In the genomic region with DNA sequence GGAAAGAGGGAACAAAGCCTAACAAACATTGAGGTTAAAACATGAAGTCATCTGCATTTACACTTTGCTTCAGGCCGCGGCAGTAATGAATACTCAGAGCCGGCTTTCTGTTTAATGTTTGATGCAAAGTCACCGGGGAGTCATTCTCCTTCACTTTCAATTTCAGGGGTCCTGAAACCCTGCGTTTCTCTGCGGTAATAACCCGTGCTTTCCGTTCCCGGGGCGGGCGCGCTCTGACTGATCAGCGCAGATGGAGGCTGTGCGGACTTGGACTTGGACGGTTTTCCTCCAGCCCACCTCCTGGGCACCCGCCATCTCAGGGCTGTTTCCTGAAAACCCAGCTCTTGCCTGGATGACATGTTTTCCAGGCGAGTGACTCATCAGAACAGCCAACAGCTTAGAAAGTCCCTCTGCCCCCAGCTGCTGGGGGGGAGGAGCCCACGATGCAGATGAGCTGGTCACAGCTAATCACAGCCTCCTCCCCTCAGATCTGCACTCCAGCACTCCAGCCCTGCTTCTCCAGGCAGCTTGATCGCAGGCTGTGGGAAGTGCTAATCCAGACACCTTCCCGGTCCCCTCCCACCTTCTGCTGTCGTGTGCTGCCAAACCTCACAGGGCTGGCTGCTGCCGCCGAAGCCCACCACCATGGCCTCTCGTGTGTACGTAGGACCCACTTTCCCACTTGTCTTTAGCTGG, we compare ENCODE assay signal across 1 cellular context.
TF ChIP-seq lines count a peak whose summit lies in the region.

No MANE protein-coding gene starts in this region.

TF ChIP-seq in K562, 482 proteins besides CTCF, POLR2A, EP300 and RAD21 (continued from another document and continues in another):
- TF ChIP-seq, protein P1, sequence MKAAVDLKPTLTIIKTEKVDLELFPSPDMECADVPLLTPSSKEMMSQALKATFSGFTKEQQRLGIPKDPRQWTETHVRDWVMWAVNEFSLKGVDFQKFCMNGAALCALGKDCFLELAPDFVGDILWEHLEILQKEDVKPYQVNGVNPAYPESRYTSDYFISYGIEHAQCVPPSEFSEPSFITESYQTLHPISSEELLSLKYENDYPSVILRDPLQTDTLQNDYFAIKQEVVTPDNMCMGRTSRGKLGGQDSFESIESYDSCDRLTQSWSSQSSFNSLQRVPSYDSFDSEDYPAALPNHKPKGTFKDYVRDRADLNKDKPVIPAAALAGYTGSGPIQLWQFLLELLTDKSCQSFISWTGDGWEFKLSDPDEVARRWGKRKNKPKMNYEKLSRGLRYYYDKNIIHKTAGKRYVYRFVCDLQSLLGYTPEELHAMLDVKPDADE (conservative IDR thresholded peaks at IDR 0.05; ENCODE audit: control insufficient read depth, low read depth, low read length), result no peak
- TF ChIP-seq PML (IDR thresholded peaks at IDR 0.05; ENCODE audit: low read length), result no peak
- TF ChIP-seq, protein P2, sequence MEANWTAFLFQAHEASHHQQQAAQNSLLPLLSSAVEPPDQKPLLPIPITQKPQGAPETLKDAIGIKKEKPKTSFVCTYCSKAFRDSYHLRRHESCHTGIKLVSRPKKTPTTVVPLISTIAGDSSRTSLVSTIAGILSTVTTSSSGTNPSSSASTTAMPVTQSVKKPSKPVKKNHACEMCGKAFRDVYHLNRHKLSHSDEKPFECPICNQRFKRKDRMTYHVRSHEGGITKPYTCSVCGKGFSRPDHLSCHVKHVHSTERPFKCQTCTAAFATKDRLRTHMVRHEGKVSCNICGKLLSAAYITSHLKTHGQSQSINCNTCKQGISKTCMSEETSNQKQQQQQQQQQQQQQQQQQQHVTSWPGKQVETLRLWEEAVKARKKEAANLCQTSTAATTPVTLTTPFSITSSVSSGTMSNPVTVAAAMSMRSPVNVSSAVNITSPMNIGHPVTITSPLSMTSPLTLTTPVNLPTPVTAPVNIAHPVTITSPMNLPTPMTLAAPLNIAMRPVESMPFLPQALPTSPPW (CRISPR knock-in tag; IDR thresholded peaks at IDR 0.05), result peak; percentile 78; the same call in 1 of the 2 replicates
- no peak for TF ChIP-seq ZNF253 (CRISPR knock-in tag; conservative IDR thresholded peaks at IDR 0.05)
- peak; percentile 92 for TF ChIP-seq JUN (IDR thresholded peaks at IDR 0.05; ENCODE audit: borderline replicate concordance, low read depth, low read length)
- TF ChIP-seq JUN (CRISPR knock-in tag; IDR thresholded peaks at IDR 0.05; ENCODE audit: borderline replicate concordance), result peak; percentile 90; the same call in 1 of the 2 replicates
- TF ChIP-seq ZNF644 (tag; IDR thresholded peaks at IDR 0.05; ENCODE audit: low read depth), result no peak; the same call in 1 of the 2 replicates
- TF ChIP-seq SMARCE1 (IDR thresholded peaks at IDR 0.05), result peak; percentile 87
- TF ChIP-seq KLF16 (IDR thresholded peaks at IDR 0.05), result no peak
- 0 out of 2 replicates have a peak, but pooled peaks have one; percentile 32 for TF ChIP-seq GABPB1 (CRISPR knock-in tag; IDR thresholded peaks at IDR 0.05)
- 0 out of 4 replicates have a peak, but pooled peaks of 1 of the 2 experiments have one; percentile 34 for TF ChIP-seq TBL1XR1 (IDR thresholded peaks at IDR 0.05; ENCODE audit: low read length in 2 of 2)
- TF ChIP-seq ZNF282 (CRISPR knock-in tag; IDR thresholded peaks at IDR 0.05), result no peak
- TF ChIP-seq CREB1 (IDR thresholded peaks at IDR 0.05), result no peak
- TF ChIP-seq CREB1 (CRISPR knock-in tag; IDR thresholded peaks at IDR 0.05), result no peak
- peak; percentile 68; the same call in 1 of the 2 replicates for TF ChIP-seq PHF8 (IDR thresholded peaks at IDR 0.05; ENCODE audit: borderline replicate concordance, low read length)
- TF ChIP-seq POLR2G (IDR thresholded peaks at IDR 0.05; ENCODE audit: low read depth, low read length), result peak; percentile 79
- peak; percentile 57; the same call in 1 of the 2 replicates for TF ChIP-seq ZNF24 (IDR thresholded peaks at IDR 0.05)
- TF ChIP-seq CTBP1 (IDR thresholded peaks at IDR 0.05; ENCODE audit: borderline replicate concordance), result peak; percentile 55; the same call in 1 of the 2 replicates
- TF ChIP-seq ZNF77 (CRISPR knock-in tag; IDR thresholded peaks at IDR 0.05), result no peak
- no peak for TF ChIP-seq RFX1 (IDR thresholded peaks at IDR 0.05)
- no peak for TF ChIP-seq HOXB6 (CRISPR knock-in tag; IDR thresholded peaks at IDR 0.05; ENCODE audit: borderline replicate concordance)
- TF ChIP-seq, protein P3, sequence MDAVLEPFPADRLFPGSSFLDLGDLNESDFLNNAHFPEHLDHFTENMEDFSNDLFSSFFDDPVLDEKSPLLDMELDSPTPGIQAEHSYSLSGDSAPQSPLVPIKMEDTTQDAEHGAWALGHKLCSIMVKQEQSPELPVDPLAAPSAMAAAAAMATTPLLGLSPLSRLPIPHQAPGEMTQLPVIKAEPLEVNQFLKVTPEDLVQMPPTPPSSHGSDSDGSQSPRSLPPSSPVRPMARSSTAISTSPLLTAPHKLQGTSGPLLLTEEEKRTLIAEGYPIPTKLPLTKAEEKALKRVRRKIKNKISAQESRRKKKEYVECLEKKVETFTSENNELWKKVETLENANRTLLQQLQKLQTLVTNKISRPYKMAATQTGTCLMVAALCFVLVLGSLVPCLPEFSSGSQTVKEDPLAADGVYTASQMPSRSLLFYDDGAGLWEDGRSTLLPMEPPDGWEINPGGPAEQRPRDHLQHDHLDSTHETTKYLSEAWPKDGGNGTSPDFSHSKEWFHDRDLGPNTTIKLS (IDR thresholded peaks at IDR 0.05; ENCODE audit: borderline replicate concordance, low read depth), result 0 out of 2 replicates have a peak, but pooled peaks have one; percentile 24
- TF ChIP-seq, protein P4, sequence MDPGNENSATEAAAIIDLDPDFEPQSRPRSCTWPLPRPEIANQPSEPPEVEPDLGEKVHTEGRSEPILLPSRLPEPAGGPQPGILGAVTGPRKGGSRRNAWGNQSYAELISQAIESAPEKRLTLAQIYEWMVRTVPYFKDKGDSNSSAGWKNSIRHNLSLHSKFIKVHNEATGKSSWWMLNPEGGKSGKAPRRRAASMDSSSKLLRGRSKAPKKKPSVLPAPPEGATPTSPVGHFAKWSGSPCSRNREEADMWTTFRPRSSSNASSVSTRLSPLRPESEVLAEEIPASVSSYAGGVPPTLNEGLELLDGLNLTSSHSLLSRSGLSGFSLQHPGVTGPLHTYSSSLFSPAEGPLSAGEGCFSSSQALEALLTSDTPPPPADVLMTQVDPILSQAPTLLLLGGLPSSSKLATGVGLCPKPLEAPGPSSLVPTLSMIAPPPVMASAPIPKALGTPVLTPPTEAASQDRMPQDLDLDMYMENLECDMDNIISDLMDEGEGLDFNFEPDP (CRISPR knock-in tag; IDR thresholded peaks at IDR 0.05), result no peak
- no peak for TF ChIP-seq FOXA1 (IDR thresholded peaks at IDR 0.05; ENCODE audit: borderline replicate concordance)
- TF ChIP-seq GTF2F1 (IDR thresholded peaks at IDR 0.05; ENCODE audit: low read depth, low read length), result no peak
- TF ChIP-seq SMARCA4 (IDR thresholded peaks at IDR 0.05), result peak; percentile 88
- TF ChIP-seq NR2C2 (CRISPR knock-in tag; IDR thresholded peaks at IDR 0.05), result no peak
- peak; percentile 40; the same call in 1 of the 2 replicates for TF ChIP-seq NR2C2 (tag; IDR thresholded peaks at IDR 0.05)
- TF ChIP-seq, protein P5, sequence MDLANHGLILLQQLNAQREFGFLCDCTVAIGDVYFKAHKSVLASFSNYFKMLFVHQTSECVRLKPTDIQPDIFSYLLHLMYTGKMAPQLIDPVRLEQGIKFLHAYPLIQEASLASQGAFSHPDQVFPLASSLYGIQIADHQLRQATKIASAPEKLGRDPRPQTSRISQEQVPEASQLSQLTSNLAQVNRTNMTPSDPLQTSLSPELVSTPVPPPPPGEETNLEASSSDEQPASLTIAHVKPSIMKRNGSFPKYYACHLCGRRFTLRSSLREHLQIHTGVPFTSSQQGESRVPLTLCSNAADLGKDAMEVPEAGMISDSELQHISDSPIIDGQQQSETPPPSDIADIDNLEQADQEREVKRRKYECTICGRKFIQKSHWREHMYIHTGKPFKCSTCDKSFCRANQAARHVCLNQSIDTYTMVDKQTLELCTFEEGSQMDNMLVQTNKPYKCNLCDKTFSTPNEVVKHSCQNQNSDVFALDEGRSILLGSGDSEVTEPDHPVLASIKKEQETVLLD (IDR thresholded peaks at IDR 0.05), result no peak
- TF ChIP-seq, protein P6, sequence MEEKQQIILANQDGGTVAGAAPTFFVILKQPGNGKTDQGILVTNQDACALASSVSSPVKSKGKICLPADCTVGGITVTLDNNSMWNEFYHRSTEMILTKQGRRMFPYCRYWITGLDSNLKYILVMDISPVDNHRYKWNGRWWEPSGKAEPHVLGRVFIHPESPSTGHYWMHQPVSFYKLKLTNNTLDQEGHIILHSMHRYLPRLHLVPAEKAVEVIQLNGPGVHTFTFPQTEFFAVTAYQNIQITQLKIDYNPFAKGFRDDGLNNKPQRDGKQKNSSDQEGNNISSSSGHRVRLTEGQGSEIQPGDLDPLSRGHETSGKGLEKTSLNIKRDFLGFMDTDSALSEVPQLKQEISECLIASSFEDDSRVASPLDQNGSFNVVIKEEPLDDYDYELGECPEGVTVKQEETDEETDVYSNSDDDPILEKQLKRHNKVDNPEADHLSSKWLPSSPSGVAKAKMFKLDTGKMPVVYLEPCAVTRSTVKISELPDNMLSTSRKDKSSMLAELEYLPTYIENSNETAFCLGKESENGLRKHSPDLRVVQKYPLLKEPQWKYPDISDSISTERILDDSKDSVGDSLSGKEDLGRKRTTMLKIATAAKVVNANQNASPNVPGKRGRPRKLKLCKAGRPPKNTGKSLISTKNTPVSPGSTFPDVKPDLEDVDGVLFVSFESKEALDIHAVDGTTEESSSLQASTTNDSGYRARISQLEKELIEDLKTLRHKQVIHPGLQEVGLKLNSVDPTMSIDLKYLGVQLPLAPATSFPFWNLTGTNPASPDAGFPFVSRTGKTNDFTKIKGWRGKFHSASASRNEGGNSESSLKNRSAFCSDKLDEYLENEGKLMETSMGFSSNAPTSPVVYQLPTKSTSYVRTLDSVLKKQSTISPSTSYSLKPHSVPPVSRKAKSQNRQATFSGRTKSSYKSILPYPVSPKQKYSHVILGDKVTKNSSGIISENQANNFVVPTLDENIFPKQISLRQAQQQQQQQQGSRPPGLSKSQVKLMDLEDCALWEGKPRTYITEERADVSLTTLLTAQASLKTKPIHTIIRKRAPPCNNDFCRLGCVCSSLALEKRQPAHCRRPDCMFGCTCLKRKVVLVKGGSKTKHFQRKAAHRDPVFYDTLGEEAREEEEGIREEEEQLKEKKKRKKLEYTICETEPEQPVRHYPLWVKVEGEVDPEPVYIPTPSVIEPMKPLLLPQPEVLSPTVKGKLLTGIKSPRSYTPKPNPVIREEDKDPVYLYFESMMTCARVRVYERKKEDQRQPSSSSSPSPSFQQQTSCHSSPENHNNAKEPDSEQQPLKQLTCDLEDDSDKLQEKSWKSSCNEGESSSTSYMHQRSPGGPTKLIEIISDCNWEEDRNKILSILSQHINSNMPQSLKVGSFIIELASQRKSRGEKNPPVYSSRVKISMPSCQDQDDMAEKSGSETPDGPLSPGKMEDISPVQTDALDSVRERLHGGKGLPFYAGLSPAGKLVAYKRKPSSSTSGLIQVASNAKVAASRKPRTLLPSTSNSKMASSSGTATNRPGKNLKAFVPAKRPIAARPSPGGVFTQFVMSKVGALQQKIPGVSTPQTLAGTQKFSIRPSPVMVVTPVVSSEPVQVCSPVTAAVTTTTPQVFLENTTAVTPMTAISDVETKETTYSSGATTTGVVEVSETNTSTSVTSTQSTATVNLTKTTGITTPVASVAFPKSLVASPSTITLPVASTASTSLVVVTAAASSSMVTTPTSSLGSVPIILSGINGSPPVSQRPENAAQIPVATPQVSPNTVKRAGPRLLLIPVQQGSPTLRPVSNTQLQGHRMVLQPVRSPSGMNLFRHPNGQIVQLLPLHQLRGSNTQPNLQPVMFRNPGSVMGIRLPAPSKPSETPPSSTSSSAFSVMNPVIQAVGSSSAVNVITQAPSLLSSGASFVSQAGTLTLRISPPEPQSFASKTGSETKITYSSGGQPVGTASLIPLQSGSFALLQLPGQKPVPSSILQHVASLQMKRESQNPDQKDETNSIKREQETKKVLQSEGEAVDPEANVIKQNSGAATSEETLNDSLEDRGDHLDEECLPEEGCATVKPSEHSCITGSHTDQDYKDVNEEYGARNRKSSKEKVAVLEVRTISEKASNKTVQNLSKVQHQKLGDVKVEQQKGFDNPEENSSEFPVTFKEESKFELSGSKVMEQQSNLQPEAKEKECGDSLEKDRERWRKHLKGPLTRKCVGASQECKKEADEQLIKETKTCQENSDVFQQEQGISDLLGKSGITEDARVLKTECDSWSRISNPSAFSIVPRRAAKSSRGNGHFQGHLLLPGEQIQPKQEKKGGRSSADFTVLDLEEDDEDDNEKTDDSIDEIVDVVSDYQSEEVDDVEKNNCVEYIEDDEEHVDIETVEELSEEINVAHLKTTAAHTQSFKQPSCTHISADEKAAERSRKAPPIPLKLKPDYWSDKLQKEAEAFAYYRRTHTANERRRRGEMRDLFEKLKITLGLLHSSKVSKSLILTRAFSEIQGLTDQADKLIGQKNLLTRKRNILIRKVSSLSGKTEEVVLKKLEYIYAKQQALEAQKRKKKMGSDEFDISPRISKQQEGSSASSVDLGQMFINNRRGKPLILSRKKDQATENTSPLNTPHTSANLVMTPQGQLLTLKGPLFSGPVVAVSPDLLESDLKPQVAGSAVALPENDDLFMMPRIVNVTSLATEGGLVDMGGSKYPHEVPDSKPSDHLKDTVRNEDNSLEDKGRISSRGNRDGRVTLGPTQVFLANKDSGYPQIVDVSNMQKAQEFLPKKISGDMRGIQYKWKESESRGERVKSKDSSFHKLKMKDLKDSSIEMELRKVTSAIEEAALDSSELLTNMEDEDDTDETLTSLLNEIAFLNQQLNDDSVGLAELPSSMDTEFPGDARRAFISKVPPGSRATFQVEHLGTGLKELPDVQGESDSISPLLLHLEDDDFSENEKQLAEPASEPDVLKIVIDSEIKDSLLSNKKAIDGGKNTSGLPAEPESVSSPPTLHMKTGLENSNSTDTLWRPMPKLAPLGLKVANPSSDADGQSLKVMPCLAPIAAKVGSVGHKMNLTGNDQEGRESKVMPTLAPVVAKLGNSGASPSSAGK (IDR thresholded peaks at IDR 0.05), result peak; percentile 54; the same call in 1 of the 2 replicates
- no peak for TF ChIP-seq POLR3G (IDR thresholded peaks at IDR 0.05; ENCODE audit: extremely low read depth, insufficient read length, insufficient replicate concordance)
- TF ChIP-seq SRSF7 (optimal IDR thresholded peaks at IDR 0.05; ENCODE audit: low read depth, low read length), result no peak
- TF ChIP-seq SRSF9 (IDR thresholded peaks at IDR 0.05; ENCODE audit: borderline replicate concordance, low read depth, low read length), result no peak
- peak; percentile 81 for TF ChIP-seq RBFOX2 (IDR thresholded peaks at IDR 0.05; ENCODE audit: low read depth, low read length)
- TF ChIP-seq RBM14 (IDR thresholded peaks at IDR 0.05; ENCODE audit: borderline replicate concordance, insufficient read depth, low read depth, low read length), result no peak
- no peak for TF ChIP-seq GABPA (tag; conservative IDR thresholded peaks at IDR 0.05; ENCODE audit: low read depth)
